Comparison of ENCODE assay signal across 27 cellular contexts in the genomic region with DNA sequence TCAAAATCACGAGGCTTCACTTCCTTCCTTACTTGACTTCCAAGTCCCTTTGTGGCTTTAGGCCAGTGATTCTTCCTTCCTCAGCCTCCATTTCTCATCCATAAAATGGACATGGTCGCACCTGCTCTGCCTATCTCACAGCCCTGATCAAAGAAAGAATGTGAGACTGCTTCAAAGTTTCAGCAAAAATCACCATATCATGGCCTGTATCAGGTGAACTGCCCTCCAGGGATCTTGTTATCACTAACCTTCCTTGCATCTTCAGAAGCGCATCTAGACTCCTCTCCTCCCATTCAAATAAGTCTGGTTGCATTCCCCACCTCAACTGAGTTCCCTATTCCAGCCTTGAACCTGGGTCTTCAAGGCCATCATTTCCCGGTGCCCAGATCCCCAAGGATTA.
"Had no signal": no experiment of that assay in that cellular context is flagged by ENCODE, and none has a peak within 500 bp of the region (broad histone marks: within the 10 kb centered on the region; RNA-seq: fewer than 3 reads in every experiment).

No MANE protein-coding gene starts in this region.

- H3K36me3 ChIP-seq: brain microvascular endothelial cell, esophagus squamous epithelium, gastroesophageal sphincter had no signal

- H3K36me3 Mint-ChIP-seq: activated naive CD4-positive, alpha-beta T cell treated with anti-CD3 and anti-CD28 coated beads, Interleukin-2, amount 10 ng/mL, durations not matched to agents 7 days and 5 days; activated naive CD4-positive, alpha-beta T cell treated with anti-CD3 and anti-CD28 coated beads, Interleukin-2, amount 50 U/mL, for 72 hours; activated naive CD8-positive, alpha-beta T cell treated with anti-CD3 and anti-CD28 coated beads, Interleukin-2, amount 10 ng/mL, durations not matched to agents 7 days and 5 days had no signal

- ATAC-seq: activated CD4-positive, alpha-beta T cell treated with anti-CD3 and anti-CD28 coated beads for 36 hours; activated naive CD4-positive, alpha-beta T cell treated with anti-CD3 and anti-CD28 coated beads, Interleukin-2, amount 50 U/mL, for 72 hours; activated T-cell treated with anti-CD3 and anti-CD28 coated beads, Interleukin-2, amount 50 U/mL, for 72 hours; gastroesophageal sphincter had no signal

- H3K9me3 ChIP-seq: esophagus squamous epithelium, gastroesophageal sphincter had no signal

- H3K27ac ChIP-seq: brain microvascular endothelial cell, epithelial cell of prostate, esophagus squamous epithelium, gastroesophageal sphincter had no signal

- FAIRE-seq: astrocyte, colon, endometrium, endothelial cell of umbilical vein had no signal

- H3K4me1 Mint-ChIP-seq: activated CD4-positive, alpha-beta memory T cell treated with anti-CD3 and anti-CD28 coated beads, Interleukin-2, amount 10 ng/mL, durations not matched to agents 7 days and 5 days; activated CD4-positive, alpha-beta T cell treated with anti-CD3 and anti-CD28 coated beads for 36 hours; activated CD4-positive, alpha-beta T cell treated with anti-CD3 and anti-CD28 coated beads, Interleukin-2, amount 10 ng/mL, durations not matched to agents 24 days and 14 days; activated naive CD4-positive, alpha-beta T cell treated with anti-CD3 and anti-CD28 coated beads, Interleukin-2, amount 10 ng/mL, durations not matched to agents 7 days and 5 days; activated naive CD8-positive, alpha-beta T cell treated with anti-CD3 and anti-CD28 coated beads, Interleukin-2, amount 10 ng/mL, durations not matched to agents 7 days and 5 days; central memory CD8-positive, alpha-beta T cell had no signal

- H3K9me3 Mint-ChIP-seq: activated CD4-positive, alpha-beta memory T cell treated with anti-CD3 and anti-CD28 coated beads, Interleukin-2, amount 10 ng/mL, durations not matched to agents 7 days and 5 days; activated CD4-positive, alpha-beta T cell treated with anti-CD3 and anti-CD28 coated beads, Interleukin-2, amount 10 ng/mL, durations not matched to agents 24 days and 14 days; activated naive CD4-positive, alpha-beta T cell treated with anti-CD3 and anti-CD28 coated beads, Interleukin-2, amount 10 ng/mL, durations not matched to agents 7 days and 5 days; activated naive CD4-positive, alpha-beta T cell treated with anti-CD3 and anti-CD28 coated beads, Interleukin-2, amount 50 U/mL, for 72 hours; activated T-cell treated with anti-CD3 and anti-CD28 coated beads, Interleukin-2, amount 50 U/mL, for 24 hours; central memory CD8-positive, alpha-beta T cell had no signal

- H3K4me3 Mint-ChIP-seq: activated CD4-positive, alpha-beta memory T cell treated with anti-CD3 and anti-CD28 coated beads, Interleukin-2, amount 10 ng/mL, durations not matched to agents 7 days and 5 days; activated CD4-positive, alpha-beta T cell treated with anti-CD3 and anti-CD28 coated beads for 36 hours; activated CD4-positive, alpha-beta T cell treated with anti-CD3 and anti-CD28 coated beads, Interleukin-2, amount 10 ng/mL, durations not matched to agents 24 days and 14 days; activated naive CD4-positive, alpha-beta T cell treated with anti-CD3 and anti-CD28 coated beads, Interleukin-2, amount 10 ng/mL, durations not matched to agents 7 days and 5 days; activated naive CD8-positive, alpha-beta T cell treated with anti-CD3 and anti-CD28 coated beads, Interleukin-2, amount 10 ng/mL, durations not matched to agents 7 days and 5 days; activated T-cell treated with anti-CD3 and anti-CD28 coated beads, Interleukin-2, amount 50 U/mL, for 24 hours; activated T-cell treated with anti-CD3 and anti-CD28 coated beads, Interleukin-2, amount 50 U/mL, for 72 hours; central memory CD8-positive, alpha-beta T cell had no signal

- DNase-seq: activated CD4-positive, alpha-beta memory T cell treated with anti-CD3 and anti-CD28 coated beads, Interleukin-2, amount 10 ng/mL, durations not matched to agents 7 days and 5 days; activated CD4-positive, alpha-beta T cell treated with anti-CD3 and anti-CD28 coated beads for 36 hours; activated CD4-positive, alpha-beta T cell treated with anti-CD3 and anti-CD28 coated beads, Interleukin-2, amount 10 ng/mL, durations not matched to agents 24 days and 14 days; activated CD4-positive, alpha-beta T cell treated with anti-CD3 and anti-CD28 coated beads, Interleukin-2, amount 50 U/mL, for 4 hours; activated CD4-positive, CD25-positive, alpha-beta regulatory T cell; activated CD4-positive, CD25-positive, alpha-beta regulatory T cell treated with anti-CD3 and anti-CD28 coated beads, Interleukin-2, amount 50 U/mL, for 72 hours; activated CD8-positive, alpha-beta memory T cell treated with anti-CD3 and anti-CD28 coated beads, Interleukin-2, amount 50 U/mL, for 48 hours; activated gamma-delta T cell; activated naive CD4-positive, alpha-beta T cell; activated naive CD4-positive, alpha-beta T cell treated with anti-CD3 and anti-CD28 coated beads, Interleukin-2, amount 10 ng/mL, durations not matched to agents 7 days and 5 days; activated naive CD8-positive, alpha-beta T cell treated with anti-CD3 and anti-CD28 coated beads, Interleukin-2, amount 10 ng/mL, durations not matched to agents 7 days and 5 days; activated T-cell treated with anti-CD3 and anti-CD28 coated beads for 4 hours; activated T-cell treated with anti-CD3 and anti-CD28 coated beads, Interleukin-2, amount 50 U/mL, for 24 hours; activated T-cell treated with anti-CD3 and anti-CD28 coated beads, Interleukin-2, amount 50 U/mL, for 72 hours; brain microvascular endothelial cell; effector CD8-positive, alpha-beta T cell; esophagus squamous epithelium; foreskin melanocyte; T-helper 2 cell had no signal

- H3K27me3 Mint-ChIP-seq: activated CD4-positive, alpha-beta T cell treated with anti-CD3 and anti-CD28 coated beads for 36 hours; activated CD4-positive, alpha-beta T cell treated with anti-CD3 and anti-CD28 coated beads, Interleukin-2, amount 10 ng/mL, durations not matched to agents 24 days and 14 days had no signal

- H3K27ac Mint-ChIP-seq: activated CD4-positive, alpha-beta memory T cell treated with anti-CD3 and anti-CD28 coated beads, Interleukin-2, amount 10 ng/mL, durations not matched to agents 7 days and 5 days; activated CD4-positive, alpha-beta T cell treated with anti-CD3 and anti-CD28 coated beads for 36 hours; activated CD4-positive, alpha-beta T cell treated with anti-CD3 and anti-CD28 coated beads, Interleukin-2, amount 10 ng/mL, durations not matched to agents 24 days and 14 days; activated naive CD4-positive, alpha-beta T cell treated with anti-CD3 and anti-CD28 coated beads, Interleukin-2, amount 10 ng/mL, durations not matched to agents 7 days and 5 days; activated naive CD4-positive, alpha-beta T cell treated with anti-CD3 and anti-CD28 coated beads, Interleukin-2, amount 50 U/mL, for 72 hours; activated naive CD8-positive, alpha-beta T cell treated with anti-CD3 and anti-CD28 coated beads, Interleukin-2, amount 10 ng/mL, durations not matched to agents 7 days and 5 days; activated T-cell treated with anti-CD3 and anti-CD28 coated beads, Interleukin-2, amount 50 U/mL, for 24 hours; activated T-cell treated with anti-CD3 and anti-CD28 coated beads, Interleukin-2, amount 50 U/mL, for 72 hours had no signal

- H3K27me3 ChIP-seq: brain microvascular endothelial cell, esophagus squamous epithelium, gastroesophageal sphincter had no signal

- H3K4me3 ChIP-seq: esophagus squamous epithelium, gastroesophageal sphincter had no signal
